In genomic region chr12:40107803-40108620, GRCh38 we compare ENCODE assay signal across 8 cellular contexts. TPM values are rescaled to one million over a fixed set of nuclear protein-coding genes. Genes with fewer than 3 reads are reported as not detected.
A peak's percentile ranks its signal among the peaks of the same experiment; 100 is the strongest.
DNase-seq lines count a peak whose midpoint lies in the region; ATAC-seq and TF ChIP-seq lines count a peak whose summit lies in the region.

No MANE protein-coding gene starts in this region.

- no peaks in the 10 kb centered on the region for H3K36me3 ChIP-seq in right atrium auricular region
- H3K36me3 ChIP-seq in testis (ENCODE audit: low read depth, missing control alignments): no peaks in the 10 kb centered on the region
- no peaks in the 10 kb centered on the region for H3K36me3 ChIP-seq in brain microvascular endothelial cell (replicated peaks)

- in situ Hi-C loops in brain microvascular endothelial cell (cut with HindIII; ENCODE audit: low pct_ligation_motif_present, low sequenced_read_pairs): no loop called here

- H3K4me1 ChIP-seq in right atrium auricular region (peaks cover 0 to 29% of the 10 kb centered on the region in 2 donors), testis (no peaks in the 10 kb centered on the region)

- intact Hi-C loops in left cardiac atrium (cut with DNase I) (loop anchor here (1.0 to 10.0 kb wide), 4 partner anchors 97 to 346 kb away; no protein-coding TSS in a partner anchor), Right ventricle myocardium inferior (cut with DNase I) (loop anchor here (1.0 to 5.0 kb wide), 4 partner anchors 56 to 343 kb away; no protein-coding TSS in a partner anchor), testis (cut with DNase I; ENCODE audit: low total_unique reads) (loop anchor here (10.0 kb wide), 1 partner anchor 93 kb away; no protein-coding TSS in a partner anchor)

- H3K27ac ChIP-seq in right atrium auricular region (no peak overlapping the region), testis (no peak overlapping the region), brain microvascular endothelial cell (no peak overlapping the region)

- no peak overlapping the region for H3K4me3 ChIP-seq in right atrium auricular region
- H3K4me3 ChIP-seq in testis: peak overlapping the region; percentile 16 to 40
- H3K4me3 ChIP-seq in brain microvascular endothelial cell (ENCODE audit: low read depth, low read length): no peak overlapping the region

- H3K27me3 ChIP-seq in right atrium auricular region (no peaks in the 10 kb centered on the region), testis (no peaks in the 10 kb centered on the region), brain microvascular endothelial cell (replicated peaks) (no peaks in the 10 kb centered on the region)

- DNase-seq in left cardiac atrium (peak; percentile 12), Right ventricle myocardium inferior (ENCODE audit: missing footprints) (no peak), right atrium auricular region (ENCODE audit: low spot score) (no peak), testis (no peak), brain microvascular endothelial cell (no peak), DMS 273 (lab: John Stamatoyannopoulos, UW; ENCODE audit: unreplicated experiment) (no peak)
- DNase-seq in activated CD4-positive, alpha-beta T cell treated with anti-CD3 and anti-CD28 coated beads, Interleukin-2, amount 50 U/mL, for 48 hours: peak; percentile 46 to 65

- TF ChIP-seq CTCF in right atrium auricular region (IDR thresholded peaks at IDR 0.05) (peak; percentile 6 to 7), testis (IDR thresholded peaks at IDR 0.05) (no peak), brain microvascular endothelial cell (IDR thresholded peaks at IDR 0.05; ENCODE audit: low read depth, low read length, missing control alignments) (no peak)

- H3K9me3 ChIP-seq in right atrium auricular region (no peaks in the 10 kb centered on the region), testis (no peaks in the 10 kb centered on the region)

- 73 to 77% methylated on average over 29 of the region's 29 CpGs for WGBS in testis, 2 donors

- TF ChIP-seq POLR2A in testis (IDR thresholded peaks at IDR 0.05): no peak

- no peak for ATAC-seq in left cardiac atrium
- no peak for ATAC-seq in Right ventricle myocardium inferior
- ATAC-seq in GM21390 (IDR thresholded peaks at IDR 0.05; ENCODE audit: unreplicated experiment): no peak

RNA-seq across cellular contexts. Expression of gene SLC2A13, which starts 2.1 kb away (rescaled TPM):
- total RNA-seq in left cardiac atrium: 10 to 100 TPM in 1 of 2 donors, 1 to 10 TPM in 1; 6.4 to 16.3 TPM
- total RNA-seq in Right ventricle myocardium inferior: 6.3 TPM
- 10 to 100 TPM in 1 of 2 donors, 1 to 10 TPM in 1; 8.8 to 14.6 TPM for total RNA-seq in right atrium auricular region
- 10 to 100 TPM; 18.0 to 19.8 TPM for total RNA-seq in testis
- polyA plus RNA-seq in testis (ENCODE audit: insufficient read depth, low read depth, low replicate concordance): 3.3 TPM

Comparison
In these comparisons a context has a peak if more than half of its experiments do, and no peak if none do; other contexts are left out.
1. DNase-seq: peak in left cardiac atrium (single experiment) and activated CD4-positive, alpha-beta T cell treated with anti-CD3 and anti-CD28 coated beads, Interleukin-2, amount 50 U/mL, for 48 hours (2 of 2); none in Right ventricle myocardium inferior (single experiment), right atrium auricular region (single experiment), testis (single experiment), brain microvascular endothelial cell (single experiment) and DMS 273 (single experiment).
2. H3K4me3 ChIP-seq: peak in testis (2 of 2); none in right atrium auricular region (0 of 2) and brain microvascular endothelial cell (single experiment).
3. CTCF ChIP-seq: peak in right atrium auricular region (2 of 2); none in testis (0 of 3) and brain microvascular endothelial cell (single experiment).